1 cellular context compared by ENCODE assay signal in genomic region chr20:36605309-36606170, GRCh38.
TF ChIP-seq lines count a peak whose summit lies in the region.

Gene RAB5IF, plus strand, starts transcription at chr20:36605779. Its CDS starts 173 bp downstream, at chr20:36605952.

TF ChIP-seq in K562, 482 proteins besides CTCF, POLR2A, EP300 and RAD21 (continued from another document and continues in another):
- TF ChIP-seq, protein P1, sequence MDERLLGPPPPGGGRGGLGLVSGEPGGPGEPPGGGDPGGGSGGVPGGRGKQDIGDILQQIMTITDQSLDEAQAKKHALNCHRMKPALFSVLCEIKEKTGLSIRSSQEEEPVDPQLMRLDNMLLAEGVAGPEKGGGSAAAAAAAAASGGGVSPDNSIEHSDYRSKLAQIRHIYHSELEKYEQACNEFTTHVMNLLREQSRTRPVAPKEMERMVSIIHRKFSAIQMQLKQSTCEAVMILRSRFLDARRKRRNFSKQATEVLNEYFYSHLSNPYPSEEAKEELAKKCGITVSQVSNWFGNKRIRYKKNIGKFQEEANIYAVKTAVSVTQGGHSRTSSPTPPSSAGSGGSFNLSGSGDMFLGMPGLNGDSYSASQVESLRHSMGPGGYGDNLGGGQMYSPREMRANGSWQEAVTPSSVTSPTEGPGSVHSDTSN (CRISPR knock-in tag; IDR thresholded peaks at IDR 0.05; ENCODE audit: low read depth): no peak
- TF ChIP-seq, protein P1 (tag; conservative IDR thresholded peaks at IDR 0.05; ENCODE audit: low read depth): no peak
- TF ChIP-seq MCM3 (IDR thresholded peaks at IDR 0.05) (no peak), ZNF197 (CRISPR knock-in tag; IDR thresholded peaks at IDR 0.05; ENCODE audit: low read depth) (no peak), MED1 (CRISPR knock-in tag; IDR thresholded peaks at IDR 0.05; ENCODE audit: borderline replicate concordance) (no peak), PTBP1 (IDR thresholded peaks at IDR 0.05; ENCODE audit: low read depth, low read length) (no peak), PHB (CRISPR knock-in tag; IDR thresholded peaks at IDR 0.05) (no peak), ZNF217 (CRISPR knock-in tag; IDR thresholded peaks at IDR 0.05) (no peak), HSF4 (CRISPR knock-in tag; IDR thresholded peaks at IDR 0.05; ENCODE audit: borderline replicate concordance) (no peak), CEBPB (tag; IDR thresholded peaks at IDR 0.05) (no peak), LEF1 (IDR thresholded peaks at IDR 0.05) (no peak), BRCA1 (IDR thresholded peaks at IDR 0.05) (no peak), BRCA1 (CRISPR knock-in tag; IDR thresholded peaks at IDR 0.05) (no peak), ZNF318 (IDR thresholded peaks at IDR 0.05; ENCODE audit: borderline replicate concordance in 1 of 2, low read depth in 1 of 2) (no peak), ZNF224 (CRISPR knock-in tag; IDR thresholded peaks at IDR 0.05) (no peak), GABPB1 (CRISPR knock-in tag; IDR thresholded peaks at IDR 0.05) (peak; percentile 98), ATF3 (IDR thresholded peaks at IDR 0.05) (peak; percentile 100), ATF3 (CRISPR knock-in tag; conservative IDR thresholded peaks at IDR 0.05) (0 out of 2 replicates have a peak, but pooled peaks have one; percentile 24), JUNB (CRISPR knock-in tag; conservative IDR thresholded peaks at IDR 0.05) (peak; percentile 90), HIVEP1 (CRISPR knock-in tag; IDR thresholded peaks at IDR 0.05) (no peak), CHD2 (IDR thresholded peaks at IDR 0.05; ENCODE audit: low read depth, low read length) (peak; percentile 47; the same call in 1 of the 2 replicates), NFYB (IDR thresholded peaks at IDR 0.05; ENCODE audit: extremely low read depth, insufficient read length) (no peak), ZNF717 (CRISPR knock-in tag; IDR thresholded peaks at IDR 0.05) (no peak), HNRNPH1 (optimal IDR thresholded peaks at IDR 0.05; ENCODE audit: low read depth, low read length) (no peak), ZNF146 (CRISPR knock-in tag; IDR thresholded peaks at IDR 0.05; ENCODE audit: unreplicated experiment) (no peak), E2F3 (CRISPR knock-in tag; IDR thresholded peaks at IDR 0.05) (no peak; the same call in 1 of the 2 replicates), KAT2B (IDR thresholded peaks at IDR 0.05; ENCODE audit: low read depth, low read length) (no peak), TAL1 (IDR thresholded peaks at IDR 0.05) (no peak), CBX5 (IDR thresholded peaks at IDR 0.05; ENCODE audit: borderline replicate concordance, low read depth) (no peak), MAFK (IDR thresholded peaks at IDR 0.05; ENCODE audit: low read length) (peak; percentile 41; the same call in 1 of the 2 replicates), TRIM28 (IDR thresholded peaks at IDR 0.05) (no peak; the same call in 1 of the 2 replicates), THRAP3 (IDR thresholded peaks at IDR 0.05; ENCODE audit: borderline replicate concordance) (no peak), SOX6 (IDR thresholded peaks at IDR 0.05) (peak; percentile 27; the same call in 1 of the 2 replicates), STAG1 (CRISPR knock-in tag; IDR thresholded peaks at IDR 0.05; ENCODE audit: borderline replicate concordance) (no peak), TFAP4 (CRISPR knock-in tag; IDR thresholded peaks at IDR 0.05; ENCODE audit: borderline replicate concordance) (peak; percentile 90), ZFP91 (CRISPR knock-in tag; IDR thresholded peaks at IDR 0.05) (no peak), SMAD2 (IDR thresholded peaks at IDR 0.05; ENCODE audit: low read depth, low read length) (no peak), ARNT (IDR thresholded peaks at IDR 0.05) (no peak), THRA (IDR thresholded peaks at IDR 0.05) (no peak), HNRNPLL (IDR thresholded peaks at IDR 0.05; ENCODE audit: low read depth, low read length, poor library complexity, severe bottlenecking) (peak; percentile 40), NR1H2 (CRISPR knock-in tag; IDR thresholded peaks at IDR 0.05) (no peak), ZBED1 (IDR thresholded peaks at IDR 0.05) (0 out of 2 replicates have a peak, but pooled peaks have one; percentile 18), NFIX (CRISPR knock-in tag; IDR thresholded peaks at IDR 0.05; ENCODE audit: low read depth) (no peak), ZNF778 (CRISPR knock-in tag; IDR thresholded peaks at IDR 0.05) (no peak), MEF2D (tag; conservative IDR thresholded peaks at IDR 0.05; ENCODE audit: low read depth) (0 out of 2 replicates have a peak, but pooled peaks have one; percentile 36), CBFB (CRISPR knock-in tag; IDR thresholded peaks at IDR 0.05) (no peak), ZNF75A (CRISPR knock-in tag; IDR thresholded peaks at IDR 0.05) (no peak)
- TF ChIP-seq, protein P2, sequence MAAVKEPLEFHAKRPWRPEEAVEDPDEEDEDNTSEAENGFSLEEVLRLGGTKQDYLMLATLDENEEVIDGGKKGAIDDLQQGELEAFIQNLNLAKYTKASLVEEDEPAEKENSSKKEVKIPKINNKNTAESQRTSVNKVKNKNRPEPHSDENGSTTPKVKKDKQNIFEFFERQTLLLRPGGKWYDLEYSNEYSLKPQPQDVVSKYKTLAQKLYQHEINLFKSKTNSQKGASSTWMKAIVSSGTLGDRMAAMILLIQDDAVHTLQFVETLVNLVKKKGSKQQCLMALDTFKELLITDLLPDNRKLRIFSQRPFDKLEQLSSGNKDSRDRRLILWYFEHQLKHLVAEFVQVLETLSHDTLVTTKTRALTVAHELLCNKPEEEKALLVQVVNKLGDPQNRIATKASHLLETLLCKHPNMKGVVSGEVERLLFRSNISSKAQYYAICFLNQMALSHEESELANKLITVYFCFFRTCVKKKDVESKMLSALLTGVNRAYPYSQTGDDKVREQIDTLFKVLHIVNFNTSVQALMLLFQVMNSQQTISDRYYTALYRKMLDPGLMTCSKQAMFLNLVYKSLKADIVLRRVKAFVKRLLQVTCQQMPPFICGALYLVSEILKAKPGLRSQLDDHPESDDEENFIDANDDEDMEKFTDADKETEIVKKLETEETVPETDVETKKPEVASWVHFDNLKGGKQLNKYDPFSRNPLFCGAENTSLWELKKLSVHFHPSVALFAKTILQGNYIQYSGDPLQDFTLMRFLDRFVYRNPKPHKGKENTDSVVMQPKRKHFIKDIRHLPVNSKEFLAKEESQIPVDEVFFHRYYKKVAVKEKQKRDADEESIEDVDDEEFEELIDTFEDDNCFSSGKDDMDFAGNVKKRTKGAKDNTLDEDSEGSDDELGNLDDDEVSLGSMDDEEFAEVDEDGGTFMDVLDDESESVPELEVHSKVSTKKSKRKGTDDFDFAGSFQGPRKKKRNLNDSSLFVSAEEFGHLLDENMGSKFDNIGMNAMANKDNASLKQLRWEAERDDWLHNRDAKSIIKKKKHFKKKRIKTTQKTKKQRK (IDR thresholded peaks at IDR 0.05; ENCODE audit: borderline replicate concordance, low read depth, low read length): no peak
- TF ChIP-seq, protein P3, sequence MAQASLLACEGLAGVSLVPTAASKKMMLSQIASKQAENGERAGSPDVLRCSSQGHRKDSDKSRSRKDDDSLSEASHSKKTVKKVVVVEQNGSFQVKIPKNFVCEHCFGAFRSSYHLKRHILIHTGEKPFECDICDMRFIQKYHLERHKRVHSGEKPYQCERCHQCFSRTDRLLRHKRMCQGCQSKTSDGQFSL (CRISPR knock-in tag; IDR thresholded peaks at IDR 0.05): no peak
- TF ChIP-seq, protein P3 (tag; IDR thresholded peaks at IDR 0.05): no peak
